8 cellular contexts compared by ENCODE assay signal in the genomic region with DNA sequence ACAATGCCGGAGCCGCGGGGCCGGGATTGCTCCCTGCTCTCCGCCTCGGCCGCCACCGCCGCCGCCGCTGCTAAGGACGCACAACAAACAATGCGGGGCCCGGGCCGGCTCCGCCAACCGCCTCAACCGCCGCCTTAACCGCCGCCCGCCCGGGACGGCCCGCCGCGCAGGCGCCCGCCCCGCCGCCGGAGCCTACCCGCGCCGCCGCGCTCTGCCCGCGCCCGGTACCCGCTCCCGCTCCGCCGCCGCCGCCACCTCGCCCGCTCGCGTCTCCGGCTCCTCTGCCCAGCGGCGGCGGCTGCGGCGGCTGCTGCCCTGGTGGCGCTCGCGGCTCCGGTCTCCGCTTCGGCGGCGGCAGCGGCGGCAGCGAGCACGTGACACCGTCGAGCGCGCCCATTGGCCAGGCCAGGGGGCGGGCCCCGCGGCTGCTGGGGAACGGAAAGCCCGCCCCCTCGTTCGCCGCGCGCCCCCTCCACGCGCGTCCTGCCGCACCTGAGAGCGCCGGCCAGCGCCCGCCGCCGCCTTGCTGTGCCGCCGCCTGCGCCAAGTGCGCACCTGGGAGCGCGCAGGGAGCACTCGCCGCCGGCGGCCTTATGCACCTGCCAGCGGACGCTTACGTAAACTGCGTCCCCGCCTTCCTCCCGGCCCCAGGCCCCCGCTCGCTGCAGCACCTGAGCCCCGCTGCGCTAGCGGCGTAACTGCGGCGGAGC. TPM values are rescaled to one million over a fixed set of nuclear protein-coding genes. Genes with fewer than 3 reads are reported as not detected.
DNase-seq lines count a peak whose midpoint lies in the region; ATAC-seq and TF ChIP-seq lines count a peak whose summit lies in the region.

TSS of gene STRBP (minus strand) at position 347 of the 710 bp plus-strand sequence. CDS start 84,452 bp downstream, outside the sequence.

- H3K4me3 Mint-ChIP-seq in activated T-cell treated with anti-CD3 and anti-CD28 coated beads, Interleukin-2, amount 50 U/mL, for 72 hours: peak within 1 kb of the TSS; percentile 67 to 82
- peak within 1 kb of the TSS; percentile 72 to 96 (median 82) for H3K4me3 Mint-ChIP-seq in naive thymus-derived CD8-positive, alpha-beta T cell
- peak within 1 kb of the TSS; percentile 86 to 92 for H3K4me3 Mint-ChIP-seq in stimulated activated naive B cell treated with anti-CD40 and anti-IgM and Interleukin-4, amounts not matched to agents 10 μg/mL and 1 μg/mL and 100 μg/mL, for 72 hours

- POLR2A ChIA-PET in Panc1 (lab: Charles Lee): no interaction called here
- POLR2A ChIA-PET in naive thymus-derived CD8-positive, alpha-beta T cell (lab: Charles Lee): interaction anchor here (0.6 to 1.6 kb wide), 6 partner anchors 26 to 364 kb away, joined by 3 to 6 read pairs (median 4); partner anchors contain the start of gene RC3H2

- H3K9ac ChIP-seq in KMS-11 (peak within 1 kb of the TSS; percentile 49; the same call in 1 of the 2 replicates), fibroblast of lung (ENCODE audit: insufficient read depth, low read length) (peak within 1 kb of the TSS; percentile 69)

- peaks cover 44% of the 10 kb centered on the region for H3K4me1 ChIP-seq in KMS-11 (ENCODE audit: low read depth, poor library complexity, severe bottlenecking)
- 0 out of 2 replicates have a peak, but pooled peaks cover 3% of the 10 kb centered on the region for H3K4me1 ChIP-seq in Panc1 (ENCODE audit: control insufficient read depth, insufficient read depth, low read length)
- no peaks in the 10 kb centered on the region for H3K4me1 ChIP-seq in fibroblast of lung (ENCODE audit: control insufficient read depth, extremely low read depth, insufficient read depth, low read length)

- BruUV-seq in Panc1 (replicated peaks; lab: Mats Ljungman, UMichigan): no TSS peak

- peak within 1 kb of the TSS; percentile 74 for H3K27ac Mint-ChIP-seq in activated T-cell treated with anti-CD3 and anti-CD28 coated beads, Interleukin-2, amount 50 U/mL, for 72 hours
- H3K27ac Mint-ChIP-seq in naive thymus-derived CD8-positive, alpha-beta T cell: peak within 1 kb of the TSS; percentile 57 to 93 (median 79)
- peak within 1 kb of the TSS; percentile 93 for H3K27ac Mint-ChIP-seq in stimulated activated naive B cell treated with anti-CD40 and anti-IgM and Interleukin-4, amounts not matched to agents 10 μg/mL and 1 μg/mL and 100 μg/mL, for 72 hours

- H3K4me1 Mint-ChIP-seq in activated T-cell treated with anti-CD3 and anti-CD28 coated beads, Interleukin-2, amount 50 U/mL, for 72 hours (ENCODE audit: low read depth): peaks cover 24% of the 10 kb centered on the region
- peaks cover 20 to 43% (median 41%) of the 10 kb centered on the region in 4 donors for H3K4me1 Mint-ChIP-seq in naive thymus-derived CD8-positive, alpha-beta T cell
- peaks cover 34 to 54% of the 10 kb centered on the region in 2 donors for H3K4me1 Mint-ChIP-seq in stimulated activated naive B cell treated with anti-CD40 and anti-IgM and Interleukin-4, amounts not matched to agents 10 μg/mL and 1 μg/mL and 100 μg/mL, for 72 hours

- H3K9me3 Mint-ChIP-seq in activated T-cell treated with anti-CD3 and anti-CD28 coated beads, Interleukin-2, amount 50 U/mL, for 72 hours: no peaks in the 10 kb centered on the region
- no peaks in the 10 kb centered on the region for H3K9me3 Mint-ChIP-seq in naive thymus-derived CD8-positive, alpha-beta T cell
- H3K9me3 Mint-ChIP-seq in stimulated activated naive B cell treated with anti-CD40 and anti-IgM and Interleukin-4, amounts not matched to agents 10 μg/mL and 1 μg/mL and 100 μg/mL, for 72 hours: no peaks in the 10 kb centered on the region

- peaks cover 27% of the 10 kb centered on the region; the same call in 1 of the 2 replicates for H3K79me2 ChIP-seq in KMS-11 (ENCODE audit: insufficient read depth, low read depth)
- H3K79me2 ChIP-seq in fibroblast of lung (ENCODE audit: control insufficient read depth, insufficient read depth, low read length): no peaks in the 10 kb centered on the region

- no peak for TF ChIP-seq CTCF in KMS-11 (conservative IDR thresholded peaks at IDR 0.05; ENCODE audit: low read depth, low read length)
- peak; percentile 27; the same call in 1 of the 2 replicates for TF ChIP-seq CTCF in Panc1 (IDR thresholded peaks at IDR 0.05)
- TF ChIP-seq CTCF in fibroblast of lung (conservative IDR thresholded peaks at IDR 0.05 in 1 of 2, IDR thresholded peaks at IDR 0.05 in 1 of 2; ENCODE audit: low read depth in 1 of 2, low read length in 2 of 2): no peak

- ATAC-seq in GM21786 (IDR thresholded peaks at IDR 0.05; ENCODE audit: unreplicated experiment) (peak; percentile 88), Panc1 (peak; percentile 98)
- ATAC-seq in activated T-cell treated with anti-CD3 and anti-CD28 coated beads, Interleukin-2, amount 50 U/mL, for 72 hours (replicated peaks in 1 of 2): peak; percentile 94 to 96
- peak; percentile 88 to 89 for ATAC-seq in naive thymus-derived CD8-positive, alpha-beta T cell
- ATAC-seq in stimulated activated naive B cell treated with anti-CD40 and anti-IgM and Interleukin-4, amounts not matched to agents 10 μg/mL and 1 μg/mL and 100 μg/mL, for 72 hours (replicated peaks): peak; percentile 92 to 94

- peak within 1 kb of the TSS; percentile 90 for H3K4me2 ChIP-seq in KMS-11
- peak within 1 kb of the TSS; percentile 80 for H3K4me2 ChIP-seq in fibroblast of lung (ENCODE audit: extremely low read depth, insufficient read depth, low read length)

- H3K27me3 Mint-ChIP-seq in activated T-cell treated with anti-CD3 and anti-CD28 coated beads, Interleukin-2, amount 50 U/mL, for 72 hours (ENCODE audit: low read depth): peaks cover 7% of the 10 kb centered on the region
- H3K27me3 Mint-ChIP-seq in naive thymus-derived CD8-positive, alpha-beta T cell: no peaks in the 10 kb centered on the region
- no peaks in the 10 kb centered on the region for H3K27me3 Mint-ChIP-seq in stimulated activated naive B cell treated with anti-CD40 and anti-IgM and Interleukin-4, amounts not matched to agents 10 μg/mL and 1 μg/mL and 100 μg/mL, for 72 hours

- H3K27ac ChIP-seq in KMS-11 (no peak within 1 kb of the TSS), Panc1 (ENCODE audit: low read length) (peak within 1 kb of the TSS; percentile 63), fibroblast of lung (ENCODE audit: insufficient read depth, low read length) (no peak within 1 kb of the TSS)

- H4K20me1 ChIP-seq in KMS-11 (ENCODE audit: insufficient read depth) (no peaks in the 10 kb centered on the region), fibroblast of lung (ENCODE audit: control insufficient read depth, extremely low read depth, insufficient read depth, low read length) (no peaks in the 10 kb centered on the region)

- H3K36me3 ChIP-seq in KMS-11 (ENCODE audit: insufficient read depth): no peaks in the 10 kb centered on the region
- no peaks in the 10 kb centered on the region; the same call in 1 of the 2 replicates for H3K36me3 ChIP-seq in Panc1 (ENCODE audit: control insufficient read depth, insufficient read depth, low read length)
- no peaks in the 10 kb centered on the region for H3K36me3 ChIP-seq in fibroblast of lung (ENCODE audit: control insufficient read depth, insufficient read depth, low read length)

- H3K4me3 ChIP-seq in KMS-11 (IDR thresholded peaks at IDR 0.05; ENCODE audit: insufficient read depth, low read depth, low read length): no peak within 1 kb of the TSS
- H3K4me3 ChIP-seq in Panc1 (ENCODE audit: low read depth in 2 of 2, low read length in 2 of 2): peak within 1 kb of the TSS; percentile 63 to 70
- peak within 1 kb of the TSS; percentile 55 to 80 (median 62) for H3K4me3 ChIP-seq in fibroblast of lung (replicated peaks in 1 of 4; ENCODE audit: control extremely low read depth in 1 of 4, insufficient read depth in 1 of 4, low read depth in 3 of 4, low read length in 4 of 4)

- in situ Hi-C loops in Panc1 (cut with HindIII; ENCODE audit: low pct_unique_long_range_greater_than_20kb, low sequenced_read_pairs): no loop called here

- intact Hi-C loops in Panc1 (cut with micrococcal nuclease; ENCODE audit: unreplicated experiment): no loop called here

- peak within 1 kb of the TSS; percentile 97 for H2AFZ ChIP-seq in KMS-11 (ENCODE audit: low read depth)
- peak within 1 kb of the TSS; percentile 66 for H2AFZ ChIP-seq in fibroblast of lung (ENCODE audit: low read length)

- CTCF ChIA-PET in Panc1 (lab: Charles Lee): interaction anchor here (0.7 to 1.0 kb wide), 2 partner anchors 29 to 167 kb away, joined by 3 to 10 read pairs; no protein-coding TSS in a partner anchor

- H3K9me3 ChIP-seq in Panc1 (ENCODE audit: control insufficient read depth, insufficient read depth, low read depth, low read length): no peaks in the 10 kb centered on the region
- no peaks in the 10 kb centered on the region for H3K9me3 ChIP-seq in fibroblast of lung (ENCODE audit: control insufficient read depth, insufficient read depth, low read depth, low read length)

- DNase-seq in DMS79 (lab: John Stamatoyannopoulos, UW) (peak; percentile 83), Panc1 (ENCODE audit: low read depth, low spot score) (peak; percentile 41), fibroblast of lung (ENCODE audit: low read depth in 2 of 2) (peak; percentile 68 to 70)
- peak; percentile 94 to 95 for DNase-seq in activated T-cell treated with anti-CD3 and anti-CD28 coated beads, Interleukin-2, amount 50 U/mL, for 72 hours
- DNase-seq in naive thymus-derived CD8-positive, alpha-beta T cell: peak; percentile 89 to 97 (median 95)
- peak; percentile 92 for DNase-seq in stimulated activated naive B cell treated with anti-CD40 and anti-IgM and Interleukin-4, amounts not matched to agents 10 μg/mL and 1 μg/mL and 100 μg/mL, for 72 hours

- H3K36me3 Mint-ChIP-seq in activated T-cell treated with anti-CD3 and anti-CD28 coated beads, Interleukin-2, amount 50 U/mL, for 72 hours (ENCODE audit: insufficient read depth in 2 of 2): no peaks in the 10 kb centered on the region
- H3K36me3 Mint-ChIP-seq in naive thymus-derived CD8-positive, alpha-beta T cell: no peaks in the 10 kb centered on the region
- peaks cover 9 to 20% of the 10 kb centered on the region in 2 donors for H3K36me3 Mint-ChIP-seq in stimulated activated naive B cell treated with anti-CD40 and anti-IgM and Interleukin-4, amounts not matched to agents 10 μg/mL and 1 μg/mL and 100 μg/mL, for 72 hours

- no peaks in the 10 kb centered on the region for H3K27me3 ChIP-seq in KMS-11 (ENCODE audit: insufficient read depth, low read depth)
- H3K27me3 ChIP-seq in Panc1 (ENCODE audit: control insufficient read depth, insufficient read depth, low read length): no peaks in the 10 kb centered on the region
- peaks cover 13% of the 10 kb centered on the region for H3K27me3 ChIP-seq in fibroblast of lung (ENCODE audit: control insufficient read depth, insufficient read depth, low read length)

RNA-seq across cellular contexts. Expression of gene STRBP, which starts in this region (rescaled TPM):
- 40.3 TPM for total RNA-seq in Panc1 (2021; ENCODE audit: unreplicated experiment)
- polyA plus RNA-seq in Panc1 (2012; ENCODE audit: insufficient read length): 18.7 TPM
- 10 to 100 TPM; 25.5 to 28.7 TPM for total RNA-seq in activated T-cell treated with anti-CD3 and anti-CD28 coated beads, Interleukin-2, amount 50 U/mL, for 72 hours
- total RNA-seq in fibroblast of lung: 4.9 and 5.9 TPM in 2 replicates
- 3.3 and 4.3 TPM in 2 replicates for polyA plus RNA-seq in fibroblast of lung
- polyA plus RNA-seq in fibroblast of lung (2012): 3.2 and 3.7 TPM in 2 replicates
- 0.35 and 0.74 TPM in 2 replicates for polyA minus RNA-seq in fibroblast of lung (ENCODE audit: low replicate concordance)
- total RNA-seq in naive thymus-derived CD8-positive, alpha-beta T cell: 10 to 100 TPM; 29.9 to 35.0 TPM
- 10 to 100 TPM; 18.2 to 28.7 (median 19.9) TPM for polyA plus RNA-seq in naive thymus-derived CD8-positive, alpha-beta T cell

Comparison
In these comparisons a context has a peak if more than half of its experiments do, and no peak if none do; other contexts are left out.
1. DNase-seq: peak in every context shown above with its lines; median percentile 95 in naive thymus-derived CD8-positive, alpha-beta T cell; 94 in activated T-cell treated with anti-CD3 and anti-CD28 coated beads, Interleukin-2, amount 50 U/mL, for 72 hours; 92 in stimulated activated naive B cell treated with anti-CD40 and anti-IgM and Interleukin-4, amounts not matched to agents 10 μg/mL and 1 μg/mL and 100 μg/mL, for 72 hours; 83 in DMS79; 69 in fibroblast of lung; 41 in Panc1.